In genomic region chrX:110167952-110168451, GRCh38 we compare ENCODE assay signal across 8 cellular contexts.
DNase-seq lines count a peak whose midpoint lies in the region; ATAC-seq and TF ChIP-seq lines count a peak whose summit lies in the region.

No MANE protein-coding gene starts in this region.

- no peaks in the 10 kb centered on the region for H3K27me3 Mint-ChIP-seq in activated CD4-positive, alpha-beta T cell treated with anti-CD3 and anti-CD28 coated beads, Interleukin-2, amount 10 ng/mL, durations not matched to agents 7 days and 5 days
- H3K27me3 Mint-ChIP-seq in osteocyte (ENCODE audit: unreplicated experiment) = no peaks in the 10 kb centered on the region

- peaks cover 2% of the 10 kb centered on the region for H3K36me3 Mint-ChIP-seq in activated CD4-positive, alpha-beta T cell treated with anti-CD3 and anti-CD28 coated beads, Interleukin-2, amount 10 ng/mL, durations not matched to agents 7 days and 5 days (ENCODE audit: low read depth)
- H3K36me3 Mint-ChIP-seq in osteocyte (ENCODE audit: unreplicated experiment) = no peaks in the 10 kb centered on the region

- ATAC-seq in HG02759 (IDR thresholded peaks at IDR 0.05; ENCODE audit: unreplicated experiment) = peak; percentile 30
- no peak for ATAC-seq in GM18498 (IDR thresholded peaks at IDR 0.05; ENCODE audit: unreplicated experiment)
- no peak for ATAC-seq in HG02973 (IDR thresholded peaks at IDR 0.05; ENCODE audit: unreplicated experiment)

- CTCF ChIA-PET in activated CD4-positive, alpha-beta T cell treated with anti-CD3 and anti-CD28 coated beads, Interleukin-2, amount 10 ng/mL, durations not matched to agents 7 days and 5 days (lab: Charles Lee) = interaction anchor here (0.8 kb wide), 2 partner anchors 8 to 37 kb away, joined by 3 read pairs; no protein-coding TSS in a partner anchor

- DNase-seq in AG09319 (ENCODE audit: extremely low read depth, low read depth) = no peak
- DNase-seq in activated CD4-positive, alpha-beta T cell treated with anti-CD3 and anti-CD28 coated beads, Interleukin-2, amount 10 ng/mL, durations not matched to agents 7 days and 5 days = peak; percentile 39
- peak; percentile 49 for DNase-seq in effector CD4-positive, alpha-beta T cell
- no peak for DNase-seq in osteocyte (ENCODE audit: extremely low spot score, unreplicated experiment)
- DNase-seq in NCI-H345 (lab: John Stamatoyannopoulos, UW) = no peak

- no peaks in the 10 kb centered on the region for H3K9me3 Mint-ChIP-seq in activated CD4-positive, alpha-beta T cell treated with anti-CD3 and anti-CD28 coated beads, Interleukin-2, amount 10 ng/mL, durations not matched to agents 7 days and 5 days
- no peaks in the 10 kb centered on the region for H3K9me3 Mint-ChIP-seq in osteocyte (ENCODE audit: unreplicated experiment)

- H3K4me3 Mint-ChIP-seq in activated CD4-positive, alpha-beta T cell treated with anti-CD3 and anti-CD28 coated beads, Interleukin-2, amount 10 ng/mL, durations not matched to agents 7 days and 5 days = no peak overlapping the region
- no peak overlapping the region for H3K4me3 Mint-ChIP-seq in osteocyte (ENCODE audit: unreplicated experiment)

- no peak overlapping the region for H3K27ac Mint-ChIP-seq in activated CD4-positive, alpha-beta T cell treated with anti-CD3 and anti-CD28 coated beads, Interleukin-2, amount 10 ng/mL, durations not matched to agents 7 days and 5 days
- H3K27ac Mint-ChIP-seq in osteocyte (ENCODE audit: unreplicated experiment) = peak overlapping the region; percentile 69

- TF ChIP-seq CTCF in AG09319 (IDR thresholded peaks at IDR 0.05; ENCODE audit: low read depth, low read length) (peak; percentile 51), osteocyte (IDR thresholded peaks at IDR 0.05) (peak; percentile 67)

- no peaks in the 10 kb centered on the region for H3K4me1 Mint-ChIP-seq in activated CD4-positive, alpha-beta T cell treated with anti-CD3 and anti-CD28 coated beads, Interleukin-2, amount 10 ng/mL, durations not matched to agents 7 days and 5 days
- H3K4me1 Mint-ChIP-seq in osteocyte (ENCODE audit: unreplicated experiment) = peaks cover 11% of the 10 kb centered on the region

- POLR2A ChIA-PET in activated CD4-positive, alpha-beta T cell treated with anti-CD3 and anti-CD28 coated beads, Interleukin-2, amount 10 ng/mL, durations not matched to agents 7 days and 5 days (lab: Charles Lee) = no interaction called here

Comparison
In these comparisons a context has a peak if more than half of its experiments do, and no peak if none do; other contexts are left out.
1. DNase-seq: peak in activated CD4-positive, alpha-beta T cell treated with anti-CD3 and anti-CD28 coated beads, Interleukin-2, amount 10 ng/mL, durations not matched to agents 7 days and 5 days (single experiment) and effector CD4-positive, alpha-beta T cell (single experiment); none in AG09319 (single experiment), osteocyte (single experiment) and NCI-H345 (single experiment).